In genomic region chr9:2023042-2023441, GRCh38 we compare ENCODE assay signal across 9 cellular contexts. TPM values are rescaled to one million over a fixed set of nuclear protein-coding genes. Genes with fewer than 3 reads are reported as not detected.
A peak's percentile ranks its signal among the peaks of the same experiment; 100 is the strongest.
DNase-seq lines count a peak whose midpoint lies in the region; ATAC-seq, FAIRE-seq and TF ChIP-seq lines count a peak whose summit lies in the region.
"Had no signal": no experiment of that assay in that cellular context is flagged by ENCODE, and none has a peak within 500 bp of the region (broad histone marks: within the 10 kb centered on the region; RNA-seq: fewer than 3 reads in every experiment).

No MANE protein-coding gene starts in this region.

- no peaks in the 10 kb centered on the region for H3K27me3 ChIP-seq in K562 (ENCODE audit: control insufficient read depth in 2 of 2, insufficient read depth in 2 of 2, low read length in 2 of 2)
- no peaks in the 10 kb centered on the region for H3K27me3 ChIP-seq in muscle layer of colon (ENCODE audit: control insufficient read depth in 1 of 2, insufficient read depth in 2 of 2, low read length in 2 of 2)

- H3K36me3 ChIP-seq in K562 (ENCODE audit: control insufficient read depth, insufficient read depth, low read length), result peaks cover 3% of the 10 kb centered on the region; the same call in 2 of the 3 replicates
- H3K36me3 ChIP-seq in muscle layer of colon (ENCODE audit: insufficient read depth, low read length), result no peaks in the 10 kb centered on the region

- TF ChIP-seq POLR2A in K562 (conservative IDR thresholded peaks at IDR 0.05), result no peak

- in situ Hi-C loops in K562 (cut with MboI), result no loop called here

- no peak for ATAC-seq in stimulated activated naive CD8-positive, alpha-beta T cell treated with anti-CD3 and anti-CD28 coated beads, Interleukin-15, Interleukin-2, amounts not matched to agents 100 U/mL and 50 U/mL, for 24 hours
- ATAC-seq in K562, result peak; percentile 11; the same call in 1 of the 3 replicates
- ATAC-seq in HG02678 (IDR thresholded peaks at IDR 0.05; ENCODE audit: unreplicated experiment), result no peak
- no peak for ATAC-seq in HG03432 (IDR thresholded peaks at IDR 0.05; ENCODE audit: unreplicated experiment)
- ATAC-seq in HG03135 (IDR thresholded peaks at IDR 0.05; ENCODE audit: unreplicated experiment), result no peak

- no peak for TF ChIP-seq RAD21 in K562 (CRISPR knock-in tag; conservative IDR thresholded peaks at IDR 0.05 in 1 of 2, IDR thresholded peaks at IDR 0.05 in 1 of 2)

- peaks cover 3 to 51% of the 10 kb centered on the region in 2 experiments; a peak in 4 of 5 replicates for H3K4me1 ChIP-seq in K562 (replicated peaks in 1 of 2; ENCODE audit: control insufficient read depth in 2 of 2, insufficient read depth in 2 of 2, low read length in 2 of 2)
- H3K4me1 ChIP-seq in muscle layer of colon (ENCODE audit: insufficient read depth, low read length), result peaks cover 91% of the 10 kb centered on the region

- WGBS in K562 (ENCODE audit: insufficient coverage, low coverage, missing lambda C conversion rate), result 6% methylated on average over 3 of the region's 3 CpGs

- CTCF ChIA-PET in K562 (lab: Yijun Ruan, JAX; ENCODE audit: low intra/inter-chr PET ratio), result no interaction called here

- H3K36me3 Mint-ChIP-seq in stimulated activated naive CD8-positive, alpha-beta T cell treated with anti-CD3 and anti-CD28 coated beads, Interleukin-15, Interleukin-2, amounts not matched to agents 100 ng/mL and 50 ng/mL, for 24 hours (ENCODE audit: low read depth), result peaks cover 14% of the 10 kb centered on the region

- H3K27ac Mint-ChIP-seq in stimulated activated naive CD8-positive, alpha-beta T cell treated with anti-CD3 and anti-CD28 coated beads, Interleukin-15, Interleukin-2, amounts not matched to agents 100 ng/mL and 50 ng/mL, for 24 hours, result peak overlapping the region; percentile 84

- POLR2A ChIA-PET in K562 (lab: Yijun Ruan, JAX), result interaction anchor here (1.0 kb wide), 1 partner anchor 8 kb away, joined by 3 read pairs; the partner anchor contains the start of gene SMARCA2

- no peak for DNase-seq in stimulated activated naive CD8-positive, alpha-beta T cell treated with anti-CD3 and anti-CD28 coated beads, Interleukin-15, Interleukin-2, amounts not matched to agents 100 U/mL and 50 U/mL, for 24 hours
- DNase-seq in K562 (ENCODE audit: extremely low read depth in 1 of 4, low spot score in 3 of 4), result no peak
- no peak for DNase-seq in stimulated activated CD4-positive, alpha-beta T cell treated with anti-CD3 and anti-CD28 coated beads, Interleukin-2, amount 100 ng/mL, for 48 hours
- DNase-seq: NCI-H748 treated with DMSO at 0.1 percent for 48 hours had no signal

- H3K27me3 Mint-ChIP-seq in stimulated activated naive CD8-positive, alpha-beta T cell treated with anti-CD3 and anti-CD28 coated beads, Interleukin-15, Interleukin-2, amounts not matched to agents 100 ng/mL and 50 ng/mL, for 24 hours, result no peaks in the 10 kb centered on the region

- H3K27ac ChIP-seq in K562 (ENCODE audit: extremely low read depth, low read depth, low read length) (peak overlapping the region; percentile 78), muscle layer of colon (ENCODE audit: low read depth, low read length) (no peak overlapping the region)

- H2AFZ ChIP-seq in K562 (ENCODE audit: low read depth, low read length), result no peak overlapping the region

- H3K4me3 ChIP-seq in K562 (no peak overlapping the region), muscle layer of colon (ENCODE audit: low read depth in 1 of 2, low read length in 2 of 2) (peak overlapping the region in 1 of 2 donors; percentile 20)

- TF ChIP-seq CTCF in K562 (IDR thresholded peaks at IDR 0.05 in 2 of 3, conservative IDR thresholded peaks at IDR 0.05 in 1 of 3; ENCODE audit: insufficient read depth in 2 of 3, low read depth in 1 of 3, low read length in 3 of 3), result no peak

- H3K9ac ChIP-seq in K562 (ENCODE audit: insufficient read depth in 1 of 2, low read depth in 2 of 2, low read length in 2 of 2) (peak overlapping the region; percentile 50 to 58; a peak in 3 of 4 replicates), muscle layer of colon (ENCODE audit: low read length) (peak overlapping the region; percentile 36)

- FAIRE-seq in K562 (lab: Jason Lieb, UNC), result peak; percentile 49

- no TSS peak for BruUV-seq in K562 (replicated peaks; lab: Mats Ljungman, UMichigan)

- intact Hi-C loops in K562 (cut with micrococcal nuclease), result no loop called here

- TF ChIP-seq EP300 in K562 (IDR thresholded peaks at IDR 0.05; ENCODE audit: low read length), result no peak

- H3K4me1 Mint-ChIP-seq in stimulated activated naive CD8-positive, alpha-beta T cell treated with anti-CD3 and anti-CD28 coated beads, Interleukin-15, Interleukin-2, amounts not matched to agents 100 ng/mL and 50 ng/mL, for 24 hours (ENCODE audit: low read depth), result peaks cover 96% of the 10 kb centered on the region

- peaks cover 100% of the 10 kb centered on the region for H3K79me2 ChIP-seq in K562 (ENCODE audit: control insufficient read depth, insufficient read depth, low read length)

- H3K4me2 ChIP-seq in K562 (ENCODE audit: insufficient read depth, low read length), result peak overlapping the region; percentile 66; the same call in 1 of the 2 replicates

- H3K9me1 ChIP-seq in K562 (ENCODE audit: control insufficient read depth, insufficient read depth, low read length), result no peaks in the 10 kb centered on the region

- peak overlapping the region; percentile 66 for H3K4me3 Mint-ChIP-seq in stimulated activated naive CD8-positive, alpha-beta T cell treated with anti-CD3 and anti-CD28 coated beads, Interleukin-15, Interleukin-2, amounts not matched to agents 100 ng/mL and 50 ng/mL, for 24 hours

- no peaks in the 10 kb centered on the region for H3K9me3 Mint-ChIP-seq in stimulated activated naive CD8-positive, alpha-beta T cell treated with anti-CD3 and anti-CD28 coated beads, Interleukin-15, Interleukin-2, amounts not matched to agents 100 ng/mL and 50 ng/mL, for 24 hours

- H4K20me1 ChIP-seq in K562 (replicated peaks; ENCODE audit: control insufficient read depth, insufficient read depth, low read length), result no peaks in the 10 kb centered on the region

- no peaks in the 10 kb centered on the region for H3K9me3 ChIP-seq in K562 (replicated peaks; ENCODE audit: control insufficient read depth, insufficient read depth, low read depth, low read length)
- H3K9me3 ChIP-seq in muscle layer of colon (ENCODE audit: low read length), result no peaks in the 10 kb centered on the region

TF ChIP-seq in K562, 482 proteins besides CTCF, POLR2A, EP300 and RAD21 (continues in another document):
- TF ChIP-seq CHCHD3 (CRISPR knock-in tag; IDR thresholded peaks at IDR 0.05) (no peak), CBX2 (IDR thresholded peaks at IDR 0.05; ENCODE audit: insufficient read depth, low read length, poor library complexity, severe bottlenecking) (no peak), RFX7 (CRISPR knock-in tag; IDR thresholded peaks at IDR 0.05) (no peak), RFX5 (IDR thresholded peaks at IDR 0.05; ENCODE audit: low read depth, low read length) (no peak), CHD1 (IDR thresholded peaks at IDR 0.05; ENCODE audit: low read length) (no peak), SREBF2 (CRISPR knock-in tag; IDR thresholded peaks at IDR 0.05) (no peak), HNRNPLL (IDR thresholded peaks at IDR 0.05; ENCODE audit: low read depth, low read length, poor library complexity, severe bottlenecking) (no peak), FOXA1 (IDR thresholded peaks at IDR 0.05; ENCODE audit: borderline replicate concordance) (no peak)

RNA-seq across cellular contexts. Expression of gene SMARCA2, which starts 7.9 kb away (rescaled TPM):
- total RNA-seq in K562 (2011; cell fraction: chromatin; rRNA removed; ENCODE audit: low replicate concordance), result 79.2 and 117 TPM in 2 replicates
- 31.4 and 47.4 TPM in 2 replicates for total RNA-seq in K562 (2011; cell fraction: nucleolus; rRNA removed)
- 67.2 and 80.6 TPM in 2 replicates for total RNA-seq in K562 (2011; cell fraction: nucleoplasm; rRNA removed)
- total RNA-seq in K562 (2014; rRNA removed) (21.2 and 23.7 TPM in 2 replicates), K562 (2014; rRNA removed; fragmentation: Illumina TruSeq; extraction: Trizol) (32.6 and 34.9 TPM in 2 replicates), K562 (2015; rRNA removed; fragmentation: Illumina TruSeq; extraction: Trizol) (30.1 and 32.9 TPM in 2 replicates), K562 (2021) (34.8 and 35.0 TPM in 2 replicates)
- polyA plus RNA-seq in K562 (2011; rRNA removed) (28.8 and 45.9 TPM in 2 replicates), K562 (2014; fragmentation: Illumina TruSeq; extraction: Trizol) (25.5 and 27.8 TPM in 2 replicates), K562 (2014; fragmentation: Nextera tagmentation; extraction: Ambion mirVana) (1 to 10 TPM; 8.0 to 8.3 TPM), K562 (2014; rRNA removed) (17.8 and 20.4 TPM in 2 replicates)
- polyA plus RNA-seq in K562 (2011; cell fraction: cytosol; rRNA removed), result 40.2 and 49.5 TPM in 2 replicates
- polyA plus RNA-seq in K562 (2011; cell fraction: nucleus; rRNA removed), result 66.9 and 68.6 TPM in 2 replicates
- polyA plus RNA-seq in K562 (2012), result 25.1 and 25.2 TPM in 2 replicates
- polyA minus RNA-seq in K562 (2011; rRNA and poly(A)+ RNA removed), result 74.8 and 99.3 TPM in 2 replicates
- polyA minus RNA-seq in K562 (2011; cell fraction: cytosol; rRNA and poly(A)+ RNA removed), result 22.7 and 27.1 TPM in 2 replicates
- 84.8 and 137 TPM in 2 replicates for polyA minus RNA-seq in K562 (2011; cell fraction: nucleus; rRNA and poly(A)+ RNA removed)
